Comparison of ENCODE assay signal across 11 cellular contexts in the genomic region with DNA sequence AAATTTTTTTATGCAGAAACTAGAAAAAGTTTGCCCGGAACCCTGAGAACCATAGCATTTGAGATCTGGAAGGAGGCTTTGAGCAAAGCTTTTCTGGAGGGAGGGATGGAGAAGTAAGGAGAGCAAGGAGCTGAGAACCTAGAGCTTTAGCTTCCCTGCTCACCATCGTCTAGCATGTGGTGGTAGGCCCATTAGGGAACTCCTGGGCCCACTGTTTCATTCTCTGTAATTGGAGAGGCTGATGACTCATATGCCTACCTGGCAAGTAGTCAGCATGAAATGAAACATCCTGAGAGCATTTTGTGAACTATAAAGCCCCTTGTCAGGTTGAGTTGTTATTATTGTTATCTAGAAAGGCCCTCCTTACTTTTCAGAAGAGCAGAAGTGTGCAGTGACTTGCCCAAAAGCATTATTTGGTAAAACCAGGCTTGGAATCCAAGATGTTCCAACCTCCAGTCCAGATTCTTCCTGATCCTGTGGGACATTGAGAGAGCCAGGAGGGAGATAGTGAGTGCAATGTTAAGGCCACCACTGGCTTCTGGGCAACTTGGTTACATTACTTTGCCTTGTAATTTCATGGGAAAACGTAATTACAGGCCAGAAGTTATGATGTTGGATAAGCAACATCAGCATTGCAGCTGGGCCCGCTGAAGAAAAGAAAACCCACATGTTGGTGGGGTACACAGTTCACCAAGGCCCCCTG.
DNase-seq lines count a peak whose midpoint lies in the region; ATAC-seq, FAIRE-seq and TF ChIP-seq lines count a peak whose summit lies in the region.
"Had no signal": no experiment of that assay in that cellular context is flagged by ENCODE, and none has a peak within 500 bp of the region (broad histone marks: within the 10 kb centered on the region; RNA-seq: fewer than 3 reads in every experiment).

No MANE protein-coding gene starts in this region.

- H3K36me3 ChIP-seq in bronchial epithelial cell (ENCODE audit: control insufficient read depth, insufficient read depth, low read length), result no peaks in the 10 kb centered on the region

- no peak for TF ChIP-seq POLR2A in GM18505 (IDR thresholded peaks at IDR 0.05; ENCODE audit: borderline replicate concordance, extremely low read depth, insufficient read depth, insufficient read length)

- ATAC-seq in HG03342 (IDR thresholded peaks at IDR 0.05; ENCODE audit: unreplicated experiment) (peak; percentile 79), GM18505 (IDR thresholded peaks at IDR 0.05; ENCODE audit: unreplicated experiment) (no peak)

- no peaks in the 10 kb centered on the region for H3K27me3 ChIP-seq in bronchial epithelial cell (ENCODE audit: control insufficient read depth, insufficient read depth, low read length)

- no peak for TF ChIP-seq CTCF in bronchial epithelial cell (IDR thresholded peaks at IDR 0.05; ENCODE audit: insufficient read depth, low read length, severe bottlenecking)

- H3K4me3 ChIP-seq in bronchial epithelial cell (ENCODE audit: low read depth, low read length), result no peak overlapping the region

- DNase-seq in stimulated activated CD4-positive, alpha-beta T cell treated with anti-CD3 and anti-CD28 coated beads, Interleukin-1b, Interleukin-23, amount 100 ng/mL, for 48 hours, result peak; percentile 5
- DNase-seq in stimulated activated CD4-positive, alpha-beta T cell treated with anti-CD3 and anti-CD28 coated beads, Interleukin-4, amount 100 ng/mL, for 1 hour, result no peak
- DNase-seq in bronchial epithelial cell (ENCODE audit: low read depth) (peak; percentile 85), NCI-H1092 treated with DMSO at 0.1 percent for 48 hours (lab: John Stamatoyannopoulos, UW) (no peak), NCI-H2227 (lab: John Stamatoyannopoulos, UW; ENCODE audit: unreplicated experiment) (no peak), amniotic stem cell (lab: John Stamatoyannopoulos, UW) (no peak)
- DNase-seq: activated T-cell treated with anti-CD3 and anti-CD28 coated beads, Interleukin-2, amount 50 U/mL, for 24 hours; KBM-7 had no signal

- FAIRE-seq in bronchial epithelial cell (lab: Jason Lieb, UNC), result no peak
- FAIRE-seq: G401.6 had no signal

Comparison
In these comparisons a context has a peak if more than half of its experiments do, and no peak if none do; other contexts are left out.
1. DNase-seq: peak in stimulated activated CD4-positive, alpha-beta T cell treated with anti-CD3 and anti-CD28 coated beads, Interleukin-1b, Interleukin-23, amount 100 ng/mL, for 48 hours (single experiment) and bronchial epithelial cell (single experiment); none in stimulated activated CD4-positive, alpha-beta T cell treated with anti-CD3 and anti-CD28 coated beads, Interleukin-4, amount 100 ng/mL, for 1 hour (single experiment), NCI-H1092 treated with DMSO at 0.1 percent for 48 hours (single experiment), NCI-H2227 (single experiment) and amniotic stem cell (single experiment).